In genomic region chr2:130727286-130727924, GRCh38 we compare ENCODE assay signal across 8 cellular contexts. TPM values are rescaled to one million over a fixed set of nuclear protein-coding genes. Genes with fewer than 3 reads are reported as not detected.
DNase-seq lines count a peak whose midpoint lies in the region; ATAC-seq and TF ChIP-seq lines count a peak whose summit lies in the region.

No MANE protein-coding gene starts in this region.

- H3K9me3 ChIP-seq in NT2/D1 (ENCODE audit: insufficient read depth, low read length) (0 out of 2 replicates have a peak, but pooled peaks cover under 1% of the 10 kb centered on the region), neural cell (ENCODE audit: low read length) (no peaks in the 10 kb centered on the region)

- peak overlapping the region; percentile 89 for H2AFZ ChIP-seq in neural cell (ENCODE audit: low read depth, low read length)

- TF ChIP-seq CTCF in AG09309 (IDR thresholded peaks at IDR 0.05; ENCODE audit: control insufficient read depth, insufficient read depth, low read depth, low read length, missing control alignments) (no peak), fibroblast of the aortic adventitia (IDR thresholded peaks at IDR 0.05; ENCODE audit: insufficient read depth, low read length) (no peak), neural cell (IDR thresholded peaks at IDR 0.05; ENCODE audit: poor library complexity, severe bottlenecking) (peak; percentile 39)

- ATAC-seq in GM19023 (IDR thresholded peaks at IDR 0.05; ENCODE audit: unreplicated experiment): peak; percentile 97
- peak; percentile 95 for ATAC-seq in HG03342 (IDR thresholded peaks at IDR 0.05; ENCODE audit: unreplicated experiment)
- peak; percentile 91 for ATAC-seq in stimulated activated naive CD8-positive, alpha-beta T cell treated with anti-CD3 and anti-CD28 coated beads, Interleukin-15, Interleukin-2, amounts not matched to agents 100 U/mL and 50 U/mL, for 24 hours

- peaks cover 7% of the 10 kb centered on the region for H3K4me1 ChIP-seq in NT2/D1 (ENCODE audit: insufficient read depth, insufficient read length)

- TF ChIP-seq RAD21 in neural cell (conservative IDR thresholded peaks at IDR 0.05): peak; percentile 42

- DNase-seq in AG09309 (ENCODE audit: low read depth): no peak
- DNase-seq in NT2/D1 (ENCODE audit: low read depth, low spot score): peak; percentile 83
- peak; percentile 77 for DNase-seq in activated T-helper 1 cell treated with Interleukin-2 at 50 U/mL for 16 hours (ENCODE audit: low read depth)
- DNase-seq in fibroblast of the aortic adventitia (ENCODE audit: low read depth): peak; percentile 62
- peak; percentile 91 for DNase-seq in stimulated activated naive CD8-positive, alpha-beta T cell treated with anti-CD3 and anti-CD28 coated beads, Interleukin-15, Interleukin-2, amounts not matched to agents 100 U/mL and 50 U/mL, for 24 hours

- H3K36me3 ChIP-seq in NT2/D1 (ENCODE audit: insufficient read depth, insufficient read length, low read length) (no peaks in the 10 kb centered on the region), neural cell (ENCODE audit: insufficient read depth, low read length) (no peaks in the 10 kb centered on the region)

- H3K27ac ChIP-seq in neural cell (ENCODE audit: low read length): no peak overlapping the region

- H3K4me3 ChIP-seq in AG09309 (ENCODE audit: control insufficient read depth, low read depth, low read length) (peak overlapping the region; percentile 51), NT2/D1 (ENCODE audit: insufficient read length, low read depth) (peak overlapping the region; percentile 81), fibroblast of the aortic adventitia (ENCODE audit: low read depth, low read length) (peak overlapping the region; percentile 66), neural cell (ENCODE audit: low read length) (peak overlapping the region; percentile 75)

- peaks cover 30% of the 10 kb centered on the region for H3K27me3 ChIP-seq in NT2/D1 (ENCODE audit: insufficient read depth, insufficient read length)
- peaks cover 4% of the 10 kb centered on the region for H3K27me3 ChIP-seq in neural cell (ENCODE audit: insufficient read depth, low read depth, low read length)

- H3K4me2 ChIP-seq in neural cell (ENCODE audit: low read length): peak overlapping the region; percentile 76

- no peaks in the 10 kb centered on the region for H3K79me2 ChIP-seq in neural cell (replicated peaks; ENCODE audit: insufficient read depth, low read length)

- H4K20me1 ChIP-seq in neural cell (ENCODE audit: insufficient read depth): no peaks in the 10 kb centered on the region

- H3K9me2 ChIP-seq in neural cell (ENCODE audit: insufficient read depth, low read length): no peaks in the 10 kb centered on the region

- H3K9ac ChIP-seq in NT2/D1 (ENCODE audit: insufficient read length, low read depth) (peak overlapping the region; percentile 86), neural cell (ENCODE audit: low read length) (peak overlapping the region; percentile 69)

- H3F3A ChIP-seq in neural cell (ENCODE audit: insufficient read depth, low read length, poor library complexity, severe bottlenecking): no peaks in the 10 kb centered on the region

- TF ChIP-seq EP300 in neural cell (conservative IDR thresholded peaks at IDR 0.05; ENCODE audit: poor library complexity, severe bottlenecking): no peak

TF ChIP-seq in neural cell, 6 proteins besides CTCF, POLR2A, EP300 and RAD21:
- peak; percentile 13 for TF ChIP-seq POLR2AphosphoS5 (IDR thresholded peaks at IDR 0.05)
- peak; percentile 21 for TF ChIP-seq SMC3 (conservative IDR thresholded peaks at IDR 0.05; ENCODE audit: poor library complexity)
- TF ChIP-seq TAF1 (IDR thresholded peaks at IDR 0.05; ENCODE audit: low read depth): no peak

RNA-seq across cellular contexts. Expression of gene GPR148, which starts 1.5 kb away (rescaled TPM):
- 0.41 TPM in 1 of 2 replicates, not detected in the other for total RNA-seq in fibroblast of the aortic adventitia (ENCODE audit: low replicate concordance)
- polyA plus RNA-seq in neural cell: not detected in 2 replicates
- polyA minus RNA-seq in neural cell: not detected in 2 replicates

RNA-seq across cellular contexts. Expression of gene AMER3, which starts 27.9 kb away (rescaled TPM):
- total RNA-seq in fibroblast of the aortic adventitia (ENCODE audit: low replicate concordance): not detected in 2 replicates
- polyA plus RNA-seq in neural cell: 19.2 and 22.7 TPM in 2 replicates
- polyA minus RNA-seq in neural cell: 87.4 and 95.9 TPM in 2 replicates
